In the genomic region with DNA sequence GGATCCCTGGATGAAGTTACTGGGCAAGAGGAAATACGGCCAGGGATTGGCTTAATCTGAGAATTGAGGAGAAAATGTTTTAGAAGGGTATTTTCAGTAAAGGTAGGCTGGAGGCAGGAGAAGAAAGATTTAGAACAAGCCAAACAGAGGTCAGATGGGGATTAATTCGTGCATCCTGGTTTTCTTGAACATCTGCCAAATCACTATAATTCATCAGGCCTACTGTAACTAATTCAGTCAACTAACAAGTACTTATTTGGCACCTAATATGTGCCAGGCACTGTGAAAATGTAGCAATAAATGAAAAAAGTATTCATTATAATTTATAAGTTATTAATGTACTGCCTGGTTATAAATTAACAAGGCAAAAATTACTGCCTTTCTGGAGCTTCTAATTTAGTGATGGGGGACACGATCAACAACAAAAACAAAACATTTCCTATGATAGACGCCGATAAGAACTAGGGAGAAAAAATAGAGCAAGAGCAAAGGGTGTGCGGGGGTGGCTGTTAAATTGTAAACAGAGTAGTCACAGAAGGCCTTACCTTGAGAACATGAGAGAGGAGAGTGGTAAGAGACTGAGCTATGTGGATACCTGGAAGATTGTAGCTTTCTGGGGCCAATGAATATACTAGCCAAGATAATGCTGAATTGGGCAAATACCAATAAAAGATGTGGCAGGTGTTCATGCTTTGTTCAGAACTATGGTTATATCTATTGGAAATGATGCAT, we compare ENCODE assay signal across 1 cellular context.
TF ChIP-seq lines count a peak whose summit lies in the region.

No MANE protein-coding gene starts in this region.

TF ChIP-seq in GM23338, 12 proteins besides CTCF, POLR2A, EP300 and RAD21:
- TF ChIP-seq, protein P1, sequence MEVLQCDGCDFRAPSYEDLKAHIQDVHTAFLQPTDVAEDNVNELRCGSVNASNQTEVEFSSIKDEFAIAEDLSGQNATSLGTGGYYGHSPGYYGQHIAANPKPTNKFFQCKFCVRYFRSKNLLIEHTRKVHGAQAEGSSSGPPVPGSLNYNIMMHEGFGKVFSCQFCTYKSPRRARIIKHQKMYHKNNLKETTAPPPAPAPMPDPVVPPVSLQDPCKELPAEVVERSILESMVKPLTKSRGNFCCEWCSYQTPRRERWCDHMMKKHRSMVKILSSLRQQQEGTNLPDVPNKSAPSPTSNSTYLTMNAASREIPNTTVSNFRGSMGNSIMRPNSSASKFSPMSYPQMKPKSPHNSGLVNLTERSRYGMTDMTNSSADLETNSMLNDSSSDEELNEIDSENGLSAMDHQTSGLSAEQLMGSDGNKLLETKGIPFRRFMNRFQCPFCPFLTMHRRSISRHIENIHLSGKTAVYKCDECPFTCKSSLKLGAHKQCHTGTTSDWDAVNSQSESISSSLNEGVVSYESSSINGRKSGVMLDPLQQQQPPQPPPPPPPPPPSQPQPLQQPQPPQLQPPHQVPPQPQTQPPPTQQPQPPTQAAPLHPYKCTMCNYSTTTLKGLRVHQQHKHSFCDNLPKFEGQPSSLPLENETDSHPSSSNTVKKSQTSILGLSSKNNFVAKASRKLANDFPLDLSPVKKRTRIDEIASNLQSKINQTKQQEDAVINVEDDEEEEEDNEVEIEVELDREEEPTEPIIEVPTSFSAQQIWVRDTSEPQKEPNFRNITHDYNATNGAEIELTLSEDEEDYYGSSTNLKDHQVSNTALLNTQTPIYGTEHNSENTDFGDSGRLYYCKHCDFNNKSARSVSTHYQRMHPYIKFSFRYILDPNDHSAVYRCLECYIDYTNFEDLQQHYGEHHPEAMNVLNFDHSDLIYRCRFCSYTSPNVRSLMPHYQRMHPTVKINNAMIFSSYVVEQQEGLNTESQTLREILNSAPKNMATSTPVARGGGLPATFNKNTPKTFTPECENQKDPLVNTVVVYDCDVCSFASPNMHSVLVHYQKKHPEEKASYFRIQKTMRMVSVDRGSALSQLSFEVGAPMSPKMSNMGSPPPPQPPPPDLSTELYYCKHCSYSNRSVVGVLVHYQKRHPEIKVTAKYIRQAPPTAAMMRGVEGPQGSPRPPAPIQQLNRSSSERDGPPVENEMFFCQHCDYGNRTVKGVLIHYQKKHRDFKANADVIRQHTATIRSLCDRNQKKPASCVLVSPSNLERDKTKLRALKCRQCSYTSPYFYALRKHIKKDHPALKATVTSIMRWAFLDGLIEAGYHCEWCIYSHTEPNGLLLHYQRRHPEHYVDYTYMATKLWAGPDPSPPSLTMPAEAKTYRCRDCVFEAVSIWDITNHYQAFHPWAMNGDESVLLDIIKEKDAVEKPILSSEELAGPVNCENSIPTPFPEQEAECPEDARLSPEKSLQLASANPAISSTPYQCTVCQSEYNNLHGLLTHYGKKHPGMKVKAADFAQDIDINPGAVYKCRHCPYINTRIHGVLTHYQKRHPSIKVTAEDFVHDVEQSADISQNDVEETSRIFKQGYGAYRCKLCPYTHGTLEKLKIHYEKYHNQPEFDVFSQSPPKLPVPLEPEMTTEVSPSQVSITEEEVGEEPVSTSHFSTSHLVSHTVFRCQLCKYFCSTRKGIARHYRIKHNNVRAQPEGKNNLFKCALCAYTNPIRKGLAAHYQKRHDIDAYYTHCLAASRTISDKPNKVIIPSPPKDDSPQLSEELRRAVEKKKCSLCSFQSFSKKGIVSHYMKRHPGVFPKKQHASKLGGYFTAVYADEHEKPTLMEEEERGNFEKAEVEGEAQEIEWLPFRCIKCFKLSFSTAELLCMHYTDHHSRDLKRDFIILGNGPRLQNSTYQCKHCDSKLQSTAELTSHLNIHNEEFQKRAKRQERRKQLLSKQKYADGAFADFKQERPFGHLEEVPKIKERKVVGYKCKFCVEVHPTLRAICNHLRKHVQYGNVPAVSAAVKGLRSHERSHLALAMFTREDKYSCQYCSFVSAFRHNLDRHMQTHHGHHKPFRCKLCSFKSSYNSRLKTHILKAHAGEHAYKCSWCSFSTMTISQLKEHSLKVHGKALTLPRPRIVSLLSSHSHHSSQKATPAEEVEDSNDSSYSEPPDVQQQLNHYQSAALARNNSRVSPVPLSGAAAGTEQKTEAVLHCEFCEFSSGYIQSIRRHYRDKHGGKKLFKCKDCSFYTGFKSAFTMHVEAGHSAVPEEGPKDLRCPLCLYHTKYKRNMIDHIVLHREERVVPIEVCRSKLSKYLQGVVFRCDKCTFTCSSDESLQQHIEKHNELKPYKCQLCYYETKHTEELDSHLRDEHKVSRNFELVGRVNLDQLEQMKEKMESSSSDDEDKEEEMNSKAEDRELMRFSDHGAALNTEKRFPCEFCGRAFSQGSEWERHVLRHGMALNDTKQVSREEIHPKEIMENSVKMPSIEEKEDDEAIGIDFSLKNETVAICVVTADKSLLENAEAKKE (CRISPR knock-in tag; IDR thresholded peaks at IDR 0.05) = no peak
- no peak for TF ChIP-seq JUNB (IDR thresholded peaks at IDR 0.05; ENCODE audit: unreplicated experiment)
- TF ChIP-seq ZNF331 (CRISPR knock-in tag; IDR thresholded peaks at IDR 0.05; ENCODE audit: low read depth) = no peak
- no peak for TF ChIP-seq EZH2 (IDR thresholded peaks at IDR 0.05; ENCODE audit: low read depth, unreplicated experiment)
- TF ChIP-seq, protein P2, sequence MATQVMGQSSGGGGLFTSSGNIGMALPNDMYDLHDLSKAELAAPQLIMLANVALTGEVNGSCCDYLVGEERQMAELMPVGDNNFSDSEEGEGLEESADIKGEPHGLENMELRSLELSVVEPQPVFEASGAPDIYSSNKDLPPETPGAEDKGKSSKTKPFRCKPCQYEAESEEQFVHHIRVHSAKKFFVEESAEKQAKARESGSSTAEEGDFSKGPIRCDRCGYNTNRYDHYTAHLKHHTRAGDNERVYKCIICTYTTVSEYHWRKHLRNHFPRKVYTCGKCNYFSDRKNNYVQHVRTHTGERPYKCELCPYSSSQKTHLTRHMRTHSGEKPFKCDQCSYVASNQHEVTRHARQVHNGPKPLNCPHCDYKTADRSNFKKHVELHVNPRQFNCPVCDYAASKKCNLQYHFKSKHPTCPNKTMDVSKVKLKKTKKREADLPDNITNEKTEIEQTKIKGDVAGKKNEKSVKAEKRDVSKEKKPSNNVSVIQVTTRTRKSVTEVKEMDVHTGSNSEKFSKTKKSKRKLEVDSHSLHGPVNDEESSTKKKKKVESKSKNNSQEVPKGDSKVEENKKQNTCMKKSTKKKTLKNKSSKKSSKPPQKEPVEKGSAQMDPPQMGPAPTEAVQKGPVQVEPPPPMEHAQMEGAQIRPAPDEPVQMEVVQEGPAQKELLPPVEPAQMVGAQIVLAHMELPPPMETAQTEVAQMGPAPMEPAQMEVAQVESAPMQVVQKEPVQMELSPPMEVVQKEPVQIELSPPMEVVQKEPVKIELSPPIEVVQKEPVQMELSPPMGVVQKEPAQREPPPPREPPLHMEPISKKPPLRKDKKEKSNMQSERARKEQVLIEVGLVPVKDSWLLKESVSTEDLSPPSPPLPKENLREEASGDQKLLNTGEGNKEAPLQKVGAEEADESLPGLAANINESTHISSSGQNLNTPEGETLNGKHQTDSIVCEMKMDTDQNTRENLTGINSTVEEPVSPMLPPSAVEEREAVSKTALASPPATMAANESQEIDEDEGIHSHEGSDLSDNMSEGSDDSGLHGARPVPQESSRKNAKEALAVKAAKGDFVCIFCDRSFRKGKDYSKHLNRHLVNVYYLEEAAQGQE (IDR thresholded peaks at IDR 0.05; ENCODE audit: unreplicated experiment) = no peak
- TF ChIP-seq NANOG (IDR thresholded peaks at IDR 0.05; ENCODE audit: borderline replicate concordance) = no peak
- no peak for TF ChIP-seq POLR2AphosphoS5 (IDR thresholded peaks at IDR 0.05; ENCODE audit: low read depth)
- no peak for TF ChIP-seq STAT1 (IDR thresholded peaks at IDR 0.05; ENCODE audit: unreplicated experiment)
- TF ChIP-seq EZH2phosphoT487 (IDR thresholded peaks at IDR 0.05; ENCODE audit: unreplicated experiment) = no peak
- TF ChIP-seq CREB1 (CRISPR knock-in tag; IDR thresholded peaks at IDR 0.05; ENCODE audit: low read depth) = no peak
- TF ChIP-seq, protein P3, sequence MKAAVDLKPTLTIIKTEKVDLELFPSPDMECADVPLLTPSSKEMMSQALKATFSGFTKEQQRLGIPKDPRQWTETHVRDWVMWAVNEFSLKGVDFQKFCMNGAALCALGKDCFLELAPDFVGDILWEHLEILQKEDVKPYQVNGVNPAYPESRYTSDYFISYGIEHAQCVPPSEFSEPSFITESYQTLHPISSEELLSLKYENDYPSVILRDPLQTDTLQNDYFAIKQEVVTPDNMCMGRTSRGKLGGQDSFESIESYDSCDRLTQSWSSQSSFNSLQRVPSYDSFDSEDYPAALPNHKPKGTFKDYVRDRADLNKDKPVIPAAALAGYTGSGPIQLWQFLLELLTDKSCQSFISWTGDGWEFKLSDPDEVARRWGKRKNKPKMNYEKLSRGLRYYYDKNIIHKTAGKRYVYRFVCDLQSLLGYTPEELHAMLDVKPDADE (IDR thresholded peaks at IDR 0.05) = no peak
- TF ChIP-seq ZNF114 (CRISPR knock-in tag; IDR thresholded peaks at IDR 0.05) = no peak
